ENCODE assay signal across 26 cellular contexts in the genomic region with DNA sequence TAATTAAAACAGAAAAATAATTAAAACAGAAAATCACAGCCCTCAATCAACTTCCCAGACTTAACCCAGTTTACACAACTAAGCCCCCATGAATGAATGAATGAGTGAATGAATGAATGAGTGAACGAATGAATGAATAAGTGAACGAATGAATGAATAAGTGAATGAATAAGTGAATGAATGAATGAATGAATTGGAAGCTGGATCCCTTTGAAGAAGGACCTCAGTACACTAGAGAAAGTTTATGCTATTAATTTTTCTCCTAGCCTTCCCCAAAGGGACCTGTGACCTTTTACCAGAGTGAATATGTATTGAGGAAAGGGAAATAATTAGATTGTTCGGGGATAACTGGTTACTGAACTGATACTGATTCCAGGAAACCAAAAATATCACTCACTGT.
"Had no signal": no experiment of that assay in that cellular context is flagged by ENCODE, and none has a peak within 500 bp of the region (broad histone marks: within the 10 kb centered on the region; RNA-seq: fewer than 3 reads in every experiment).

No MANE protein-coding gene starts in this region.

- H3K4me3 ChIP-seq: dorsolateral prefrontal cortex, lung, mucosa of descending colon, pancreas, smooth muscle cell, stomach, testis, tibial nerve, upper lobe of right lung, uterus had no signal

- DNase-seq: dorsolateral prefrontal cortex; effector CD4-positive, alpha-beta T cell; head of caudate nucleus; kidney; mucosa of descending colon; naive B cell; stimulated activated CD4-positive, alpha-beta T cell treated with anti-CD3 and anti-CD28 coated beads, Interleukin-12 subunit alpha, Interleukin-12 subunit beta, amount 100 ng/mL, for 4 hours; stimulated activated CD4-positive, alpha-beta T cell treated with anti-CD3 and anti-CD28 coated beads, Interleukin-2, amount 100 ng/mL, for 24 hours; stimulated activated CD4-positive, alpha-beta T cell treated with anti-CD3 and anti-CD28 coated beads, Interleukin-4, amount 100 ng/mL, for 24 hours; stimulated activated naive CD4-positive, alpha-beta T cell treated with Interleukin-2 at 50 U/mL for 16 hours; stomach; substantia nigra; testis; upper lobe of right lung; uterus had no signal

- H3K27ac ChIP-seq: dorsolateral prefrontal cortex, neutrophil, pancreas, testis, upper lobe of right lung, uterus had no signal

- ATAC-seq: left lobe of liver; mucosa of descending colon; natural killer cell treated with Interleukin-12 subunit alpha and Interleukin-12 subunit beta and Interleukin-15 and Interleukin-18, amount 100 ng/mL, for 72 hours; pancreas; sciatic nerve; stimulated activated effector memory CD8-positive, alpha-beta T cell treated with anti-CD3 and anti-CD28 coated beads, Interleukin-12 subunit alpha, Interleukin-12 subunit beta, amount 100 ng/mL, for 72 hours; upper lobe of right lung had no signal

- H3K36me3 ChIP-seq: neutrophil, pancreas, tibial nerve, upper lobe of right lung, uterus had no signal

- H3K9me3 ChIP-seq: mucosa of descending colon, neutrophil, pancreas, stomach, testis, tibial nerve, upper lobe of right lung, uterus had no signal

- H3K27me3 ChIP-seq: dorsolateral prefrontal cortex, pancreas, stomach, testis, tibial nerve, upper lobe of right lung, uterus had no signal

- FAIRE-seq: colon, frontal cortex, kidney, pancreas had no signal
